ENCODE assay signal across 12 cellular contexts in genomic region chr7:137816696-137817320, GRCh38. TPM values are rescaled to one million over a fixed set of nuclear protein-coding genes. Genes with fewer than 3 reads are reported as not detected.
A peak's percentile ranks its signal among the peaks of the same experiment; 100 is the strongest.
DNase-seq lines count a peak whose midpoint lies in the region; ATAC-seq and TF ChIP-seq lines count a peak whose summit lies in the region.
"Had no signal": no experiment of that assay in that cellular context is flagged by ENCODE, and none has a peak within 500 bp of the region (broad histone marks: within the 10 kb centered on the region; RNA-seq: fewer than 3 reads in every experiment).

No MANE protein-coding gene starts in this region.

- H3K27ac ChIP-seq in OCI-LY3 (ENCODE audit: low read length) (no peak overlapping the region), RWPE1 (no peak overlapping the region)
- H3K27ac ChIP-seq: BLaER1 treated with 17β-estradiol and CSF1 and Interleukin-3, amounts not matched to agents 10 nM and 100 nM; parathyroid adenoma had no signal

- TF ChIP-seq CTCF in OCI-LY3 (IDR thresholded peaks at IDR 0.05; ENCODE audit: low read depth, low read length) = peak; percentile 64
- peak; percentile 56 for TF ChIP-seq CTCF in epithelial cell of esophagus (IDR thresholded peaks at IDR 0.05; ENCODE audit: insufficient read depth, low read depth, low read length, missing control alignments)
- peak; percentile 11 for TF ChIP-seq CTCF in retinal pigment epithelial cell (conservative IDR thresholded peaks at IDR 0.05; ENCODE audit: low read depth, low read length)
- no peak for TF ChIP-seq CTCF in RWPE1 (conservative IDR thresholded peaks at IDR 0.05; ENCODE audit: low read depth)

- CTCF ChIA-PET in activated naive CD4-positive, alpha-beta T cell treated with anti-CD3 and anti-CD28 coated beads for 36 hours (lab: Charles Lee) = no interaction called here
- CTCF ChIA-PET in RWPE1 (lab: Yijun Ruan, JAX) = interaction anchor here (0.6 kb wide), 2 partner anchors 79 to 1054 kb away, joined by 3 to 4 read pairs; no protein-coding TSS in a partner anchor

- H3K27ac Mint-ChIP-seq in activated naive CD4-positive, alpha-beta T cell treated with anti-CD3 and anti-CD28 coated beads for 36 hours = no peak overlapping the region
- H3K27ac Mint-ChIP-seq in activated naive CD4-positive, alpha-beta T cell treated with anti-CD3 and anti-CD28 coated beads, Interleukin-2, amount 50 U/mL, for 72 hours = no peak overlapping the region
- H3K27ac Mint-ChIP-seq: immature natural killer cell had no signal

- no peak overlapping the region for H3K9ac ChIP-seq in OCI-LY3 (ENCODE audit: low read length)
- H3K9ac ChIP-seq: BLaER1 treated with 17β-estradiol and CSF1 and Interleukin-3, amounts not matched to agents 10 nM and 100 nM; parathyroid adenoma had no signal

- H3K4me2 ChIP-seq in OCI-LY3 (ENCODE audit: low read length) = no peak overlapping the region
- H3K4me2 ChIP-seq: BLaER1 treated with 17β-estradiol and CSF1 and Interleukin-3, amounts not matched to agents 10 nM and 100 nM had no signal

- no peaks in the 10 kb centered on the region for H3K79me2 ChIP-seq in OCI-LY3 (ENCODE audit: low read length)
- H3K79me2 ChIP-seq: parathyroid adenoma had no signal

- no peaks in the 10 kb centered on the region for H3K9me3 Mint-ChIP-seq in activated naive CD4-positive, alpha-beta T cell treated with anti-CD3 and anti-CD28 coated beads for 36 hours
- peaks cover 0 to 3% of the 10 kb centered on the region in 2 donors for H3K9me3 Mint-ChIP-seq in activated naive CD4-positive, alpha-beta T cell treated with anti-CD3 and anti-CD28 coated beads, Interleukin-2, amount 50 U/mL, for 72 hours

- H3K4me1 Mint-ChIP-seq in activated naive CD4-positive, alpha-beta T cell treated with anti-CD3 and anti-CD28 coated beads for 36 hours (ENCODE audit: low read depth) = no peaks in the 10 kb centered on the region
- H3K4me1 Mint-ChIP-seq: immature natural killer cell had no signal

- H4K20me1 ChIP-seq in OCI-LY3 (ENCODE audit: insufficient read depth, low read length) = no peaks in the 10 kb centered on the region
- H4K20me1 ChIP-seq: BLaER1 treated with 17β-estradiol and CSF1 and Interleukin-3, amounts not matched to agents 10 nM and 100 nM had no signal

- H3K4me3 ChIP-seq in OCI-LY3 (ENCODE audit: low read length) (no peak overlapping the region), epithelial cell of esophagus (ENCODE audit: low read length) (no peak overlapping the region), retinal pigment epithelial cell (ENCODE audit: low read length) (no peak overlapping the region)
- H3K4me3 ChIP-seq: BLaER1 treated with 17β-estradiol and CSF1 and Interleukin-3, amounts not matched to agents 10 nM and 100 nM had no signal

- peak; percentile 4 for DNase-seq in activated naive CD4-positive, alpha-beta T cell treated with anti-CD3 and anti-CD28 coated beads for 36 hours
- no peak for DNase-seq in activated naive CD4-positive, alpha-beta T cell treated with anti-CD3 and anti-CD28 coated beads, Interleukin-2, amount 50 U/mL, for 72 hours (ENCODE audit: low spot score in 2 of 2)
- DNase-seq in epithelial cell of esophagus (ENCODE audit: low read depth) (peak; percentile 27), retinal pigment epithelial cell (ENCODE audit: low read depth) (no peak), kidney glomerular epithelial cell (lab: John Stamatoyannopoulos, UW) (no peak), RWPE1 (ENCODE audit: low spot score) (no peak)
- DNase-seq: immature natural killer cell, NCI-H2171 treated with DMSO at 0.1 percent for 48 hours had no signal

- no peak overlapping the region for H3K4me3 Mint-ChIP-seq in activated naive CD4-positive, alpha-beta T cell treated with anti-CD3 and anti-CD28 coated beads for 36 hours
- H3K4me3 Mint-ChIP-seq: immature natural killer cell had no signal

- no peak overlapping the region for H2AFZ ChIP-seq in OCI-LY3 (ENCODE audit: low read depth, low read length)
- H2AFZ ChIP-seq: parathyroid adenoma had no signal

- peaks cover 42% of the 10 kb centered on the region for H3K4me1 ChIP-seq in OCI-LY3 (ENCODE audit: low read length)
- H3K4me1 ChIP-seq: parathyroid adenoma had no signal

- intact Hi-C loops in activated naive CD4-positive, alpha-beta T cell treated with anti-CD3 and anti-CD28 coated beads for 36 hours (cut with micrococcal nuclease) = loop anchor here (1.0 to 5.0 kb wide), 2 partner anchors 82 to 190 kb away; no protein-coding TSS in a partner anchor

- H3K36me3 Mint-ChIP-seq in activated naive CD4-positive, alpha-beta T cell treated with anti-CD3 and anti-CD28 coated beads for 36 hours (ENCODE audit: low read depth) = no peaks in the 10 kb centered on the region
- H3K36me3 Mint-ChIP-seq in activated naive CD4-positive, alpha-beta T cell treated with anti-CD3 and anti-CD28 coated beads, Interleukin-2, amount 50 U/mL, for 72 hours = no peaks in the 10 kb centered on the region
- H3K36me3 Mint-ChIP-seq: immature natural killer cell had no signal

- no peaks in the 10 kb centered on the region for H3K36me3 ChIP-seq in OCI-LY3 (replicated peaks; ENCODE audit: low read depth, low read length)
- H3K36me3 ChIP-seq: BLaER1 treated with 17β-estradiol and CSF1 and Interleukin-3, amounts not matched to agents 10 nM and 100 nM had no signal

- no peaks in the 10 kb centered on the region for H3K27me3 ChIP-seq in OCI-LY3 (ENCODE audit: low read depth, low read length)
- H3K27me3 ChIP-seq: BLaER1 treated with 17β-estradiol and CSF1 and Interleukin-3, amounts not matched to agents 10 nM and 100 nM had no signal

- H3K27me3 Mint-ChIP-seq in activated naive CD4-positive, alpha-beta T cell treated with anti-CD3 and anti-CD28 coated beads for 36 hours (ENCODE audit: low read depth) = peaks cover 20% of the 10 kb centered on the region

- POLR2A ChIA-PET in RWPE1 (lab: Yijun Ruan, JAX; ENCODE audit: low non-redundant PET) = no interaction called here

- ATAC-seq in activated naive CD4-positive, alpha-beta T cell treated with anti-CD3 and anti-CD28 coated beads, Interleukin-2, amount 50 U/mL, for 72 hours = no peak
- no peak for ATAC-seq in HG02970 (IDR thresholded peaks at IDR 0.05; ENCODE audit: low FRiP score, unreplicated experiment)

- no peaks in the 10 kb centered on the region for H3K9me3 ChIP-seq in OCI-LY3 (ENCODE audit: insufficient read depth, low read length)
- H3K9me3 ChIP-seq: BLaER1 treated with 17β-estradiol and CSF1 and Interleukin-3, amounts not matched to agents 10 nM and 100 nM had no signal

RNA-seq across cellular contexts. Expression of gene DGKI, which starts 30.0 kb away (rescaled TPM):
- total RNA-seq in activated naive CD4-positive, alpha-beta T cell treated with anti-CD3 and anti-CD28 coated beads for 36 hours = 1 to 10 TPM; 2.0 to 2.7 TPM
- 10 to 100 TPM in 1 of 2 donors, under 1 TPM in 1; 0.71 to 16.8 TPM for total RNA-seq in activated naive CD4-positive, alpha-beta T cell treated with anti-CD3 and anti-CD28 coated beads, Interleukin-2, amount 50 U/mL, for 72 hours

Comparison
In these comparisons a context has a peak if more than half of its experiments do, and no peak if none do; other contexts are left out.
1. DNase-seq: peak in activated naive CD4-positive, alpha-beta T cell treated with anti-CD3 and anti-CD28 coated beads for 36 hours (single experiment) and epithelial cell of esophagus (single experiment); none in activated naive CD4-positive, alpha-beta T cell treated with anti-CD3 and anti-CD28 coated beads, Interleukin-2, amount 50 U/mL, for 72 hours (0 of 2), retinal pigment epithelial cell (single experiment), kidney glomerular epithelial cell (single experiment) and RWPE1 (single experiment).